22 cellular contexts compared by ENCODE assay signal in the genomic region with DNA sequence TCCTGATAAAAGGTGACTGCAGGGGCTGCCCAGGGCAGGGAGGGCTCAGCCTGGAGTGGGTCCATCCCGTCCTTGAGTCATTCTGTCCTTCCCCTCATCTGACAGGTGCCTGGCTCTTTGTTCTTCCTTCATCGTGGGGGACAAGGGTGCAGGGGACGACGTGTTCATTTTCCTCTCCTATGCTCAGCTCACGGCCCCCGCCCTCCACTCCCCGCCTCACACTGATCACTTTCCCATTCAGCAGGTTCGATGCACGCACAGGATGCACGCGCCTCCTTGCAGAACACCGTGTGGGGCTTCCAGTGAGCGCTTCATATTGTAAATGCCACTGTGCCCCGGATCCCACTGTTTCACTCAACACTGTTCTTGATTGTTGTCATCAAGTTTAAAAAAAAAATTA.
"Had no signal": no experiment of that assay in that cellular context is flagged by ENCODE, and none has a peak within 500 bp of the region (broad histone marks: within the 10 kb centered on the region; RNA-seq: fewer than 3 reads in every experiment).

No MANE protein-coding gene starts in this region.

- H3K36me3 Mint-ChIP-seq: activated naive CD8-positive, alpha-beta T cell; brain had no signal

- H3K4me3 Mint-ChIP-seq: activated naive CD8-positive, alpha-beta T cell; brain; central memory CD8-positive, alpha-beta T cell; naive B cell; stimulated activated naive CD8-positive, alpha-beta T cell treated with anti-CD3 and anti-CD28 coated beads, Interleukin-15, Interleukin-2, amounts not matched to agents 100 ng/mL and 50 ng/mL, for 24 hours had no signal

- H3K4me1 Mint-ChIP-seq: central memory CD8-positive, alpha-beta T cell; naive B cell had no signal

- H3K27ac ChIP-seq: heart right ventricle, neutrophil, right atrium auricular region, testis had no signal

- H3K4me3 ChIP-seq: heart right ventricle, right atrium auricular region, testis had no signal

- H3K4me1 ChIP-seq: right atrium auricular region had no signal

- ATAC-seq: heart right ventricle, left cardiac atrium had no signal

- H3K9me2 ChIP-seq: SK-N-SH had no signal

- H3K27me3 ChIP-seq: right atrium auricular region, testis had no signal

- H3K36me3 ChIP-seq: heart right ventricle, neutrophil, right atrium auricular region had no signal

- H3K9me3 Mint-ChIP-seq: central memory CD8-positive, alpha-beta T cell had no signal

- H3K9me3 ChIP-seq: neutrophil, SK-N-SH, testis had no signal

- H3K4me2 ChIP-seq: SK-N-SH had no signal

- H3K27ac Mint-ChIP-seq: activated naive CD8-positive, alpha-beta T cell; stimulated activated naive CD8-positive, alpha-beta T cell treated with anti-CD3 and anti-CD28 coated beads, Interleukin-15, Interleukin-2, amounts not matched to agents 100 ng/mL and 50 ng/mL, for 24 hours had no signal

- DNase-seq: activated CD4-positive, alpha-beta T cell treated with anti-CD3 and anti-CD28 coated beads for 1 hour; activated CD4-positive, alpha-beta T cell treated with anti-CD3 and anti-CD28 coated beads, Interleukin-2, amount 50 U/mL, for 4 hours; activated gamma-delta T cell treated with Interleukin-2 at 50 U/mL for 16 hours; activated T-cell treated with anti-CD3 and anti-CD28 coated beads, Interleukin-2, amount 50 U/mL, for 1 hour; amniotic stem cell; cortex of kidney; effector CD4-positive, alpha-beta T cell; heart right ventricle; left cardiac atrium; naive B cell; stimulated activated CD4-positive, alpha-beta T cell treated with anti-CD3 and anti-CD28 coated beads, Interleukin-4, amount 100 ng/mL, for 4 hours; stimulated activated CD8-positive, alpha-beta memory T cell treated with anti-CD3 and anti-CD28 coated beads, Interleukin-4, amount 100 ng/mL, for 48 hours; T-helper 1 cell; T1000; testis had no signal
